1 cellular context compared by ENCODE assay signal in the genomic region with DNA sequence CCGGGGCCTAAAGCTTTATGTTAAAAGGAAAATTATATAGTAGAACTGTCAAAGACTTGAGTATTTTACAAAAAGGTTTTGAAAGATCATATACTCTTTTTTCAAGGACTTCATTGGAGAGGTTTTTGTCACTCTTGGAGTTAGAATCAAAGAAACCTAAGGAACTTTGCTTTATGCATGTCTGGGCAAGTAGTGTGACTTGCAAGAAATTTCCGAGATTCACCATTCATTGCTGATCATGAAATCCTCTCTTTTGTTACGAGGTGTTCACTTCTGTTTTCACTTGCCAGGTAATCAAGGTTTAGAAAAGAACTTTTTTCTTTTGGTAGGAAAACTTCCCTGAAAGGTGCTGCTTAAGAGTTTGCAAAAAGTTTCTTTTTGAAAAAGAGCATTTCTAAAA.
TF ChIP-seq lines count a peak whose summit lies in the region.

No MANE protein-coding gene starts in this region.

TF ChIP-seq in WTC11, 78 proteins besides CTCF, POLR2A, EP300 and RAD21 (continued from another document):
- TF ChIP-seq MXD4 (CRISPR knock-in tag; IDR thresholded peaks at IDR 0.05; ENCODE audit: borderline replicate concordance), result no peak
- TF ChIP-seq, protein P1, sequence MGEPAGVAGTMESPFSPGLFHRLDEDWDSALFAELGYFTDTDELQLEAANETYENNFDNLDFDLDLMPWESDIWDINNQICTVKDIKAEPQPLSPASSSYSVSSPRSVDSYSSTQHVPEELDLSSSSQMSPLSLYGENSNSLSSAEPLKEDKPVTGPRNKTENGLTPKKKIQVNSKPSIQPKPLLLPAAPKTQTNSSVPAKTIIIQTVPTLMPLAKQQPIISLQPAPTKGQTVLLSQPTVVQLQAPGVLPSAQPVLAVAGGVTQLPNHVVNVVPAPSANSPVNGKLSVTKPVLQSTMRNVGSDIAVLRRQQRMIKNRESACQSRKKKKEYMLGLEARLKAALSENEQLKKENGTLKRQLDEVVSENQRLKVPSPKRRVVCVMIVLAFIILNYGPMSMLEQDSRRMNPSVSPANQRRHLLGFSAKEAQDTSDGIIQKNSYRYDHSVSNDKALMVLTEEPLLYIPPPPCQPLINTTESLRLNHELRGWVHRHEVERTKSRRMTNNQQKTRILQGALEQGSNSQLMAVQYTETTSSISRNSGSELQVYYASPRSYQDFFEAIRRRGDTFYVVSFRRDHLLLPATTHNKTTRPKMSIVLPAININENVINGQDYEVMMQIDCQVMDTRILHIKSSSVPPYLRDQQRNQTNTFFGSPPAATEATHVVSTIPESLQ (CRISPR knock-in tag; IDR thresholded peaks at IDR 0.05), result no peak
- TF ChIP-seq ATF1 (CRISPR knock-in tag; IDR thresholded peaks at IDR 0.05), result no peak
- TF ChIP-seq ZNF138 (CRISPR knock-in tag; conservative IDR thresholded peaks at IDR 0.05), result no peak
- no peak for TF ChIP-seq EMX1 (CRISPR knock-in tag; IDR thresholded peaks at IDR 0.05)
